19 cellular contexts compared by ENCODE assay signal in the genomic region with DNA sequence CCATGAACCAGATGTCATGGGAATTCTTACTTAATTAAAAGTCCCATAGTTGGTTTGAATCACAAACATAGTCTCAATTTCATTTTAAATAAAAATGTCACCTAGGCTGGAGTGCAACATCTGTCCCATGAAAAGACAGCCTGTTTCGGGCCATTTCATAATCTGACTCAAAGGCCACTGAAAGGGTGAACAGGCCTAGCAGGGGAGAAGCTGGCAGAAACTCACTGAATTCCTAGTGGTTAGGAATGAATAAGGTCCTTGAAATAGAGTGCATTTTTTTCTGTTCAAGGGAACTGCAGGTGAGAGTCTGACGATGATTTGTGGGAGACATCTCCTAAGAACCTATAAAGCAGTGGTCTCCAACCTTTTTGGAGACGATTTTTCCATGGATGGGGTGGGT.
"Had no signal": no experiment of that assay in that cellular context is flagged by ENCODE, and none has a peak within 500 bp of the region (broad histone marks: within the 10 kb centered on the region; RNA-seq: fewer than 3 reads in every experiment).

No MANE protein-coding gene starts in this region.

- H3K27ac ChIP-seq: epithelial cell of prostate, esophagus squamous epithelium, gastroesophageal sphincter, right atrium auricular region, stomach, thoracic aorta had no signal

- DNase-seq: effector memory CD8-positive, alpha-beta T cell; esophagus squamous epithelium; foreskin fibroblast; glutamatergic neuron; immature natural killer cell; left cardiac atrium; naive thymus-derived CD4-positive, alpha-beta T cell; nephron progenitor cell; posterior cingulate gyrus; small intestine; stimulated activated CD4-positive, alpha-beta T cell treated with anti-CD3 and anti-CD28 coated beads, Interleukin-12 subunit alpha, Interleukin-12 subunit beta, amount 100 ng/mL, for 4 hours; stimulated activated naive CD4-positive, alpha-beta T cell; stomach; substantia nigra; trophoblast cell had no signal

- H3K9me3 ChIP-seq: esophagus squamous epithelium, gastroesophageal sphincter, right atrium auricular region, stomach, thoracic aorta had no signal

- H3K4me1 ChIP-seq: esophagus squamous epithelium, gastroesophageal sphincter, right atrium auricular region had no signal

- H3K27me3 ChIP-seq: esophagus squamous epithelium, gastroesophageal sphincter, right atrium auricular region, stomach had no signal

- H3K4me3 ChIP-seq: esophagus squamous epithelium, gastroesophageal sphincter, right atrium auricular region, stomach, thoracic aorta had no signal

- H3K36me3 ChIP-seq: esophagus squamous epithelium, gastroesophageal sphincter, right atrium auricular region, stomach, thoracic aorta had no signal
